ENCODE assay signal across 1 cellular context in the genomic region with DNA sequence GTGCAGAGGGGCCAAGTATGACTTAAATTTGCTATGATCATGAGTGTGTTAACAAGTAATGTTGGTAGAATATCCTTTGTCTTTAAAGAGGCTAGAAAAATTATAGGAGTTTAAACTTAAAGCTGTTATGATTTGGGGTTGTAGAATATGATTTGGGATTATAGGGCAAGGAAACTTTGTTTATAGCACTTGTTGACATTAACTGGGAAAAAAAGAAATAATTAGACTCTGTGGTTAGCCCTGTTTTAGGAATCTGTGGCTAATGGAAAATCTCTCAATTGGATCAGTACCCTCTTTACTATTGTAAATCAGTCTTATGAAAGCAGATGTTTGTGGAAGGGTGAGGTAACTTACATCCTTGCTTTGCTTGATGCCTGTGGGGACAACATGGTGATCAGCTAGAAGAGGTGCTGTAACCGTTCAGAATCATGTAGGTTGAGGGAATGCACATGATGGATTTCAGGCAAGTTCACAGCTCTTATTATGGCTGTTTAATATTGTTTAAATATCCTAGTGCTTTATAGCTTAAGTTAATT.
TF ChIP-seq lines count a peak whose summit lies in the region.

No MANE protein-coding gene starts in this region.

TF ChIP-seq in GM23338, 12 proteins besides CTCF, POLR2A, EP300 and RAD21:
- TF ChIP-seq, protein P1, sequence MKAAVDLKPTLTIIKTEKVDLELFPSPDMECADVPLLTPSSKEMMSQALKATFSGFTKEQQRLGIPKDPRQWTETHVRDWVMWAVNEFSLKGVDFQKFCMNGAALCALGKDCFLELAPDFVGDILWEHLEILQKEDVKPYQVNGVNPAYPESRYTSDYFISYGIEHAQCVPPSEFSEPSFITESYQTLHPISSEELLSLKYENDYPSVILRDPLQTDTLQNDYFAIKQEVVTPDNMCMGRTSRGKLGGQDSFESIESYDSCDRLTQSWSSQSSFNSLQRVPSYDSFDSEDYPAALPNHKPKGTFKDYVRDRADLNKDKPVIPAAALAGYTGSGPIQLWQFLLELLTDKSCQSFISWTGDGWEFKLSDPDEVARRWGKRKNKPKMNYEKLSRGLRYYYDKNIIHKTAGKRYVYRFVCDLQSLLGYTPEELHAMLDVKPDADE (IDR thresholded peaks at IDR 0.05): no peak
- TF ChIP-seq NANOG (IDR thresholded peaks at IDR 0.05; ENCODE audit: borderline replicate concordance) (no peak), CREB1 (CRISPR knock-in tag; IDR thresholded peaks at IDR 0.05; ENCODE audit: low read depth) (no peak), JUNB (IDR thresholded peaks at IDR 0.05; ENCODE audit: unreplicated experiment) (no peak), STAT1 (IDR thresholded peaks at IDR 0.05; ENCODE audit: unreplicated experiment) (no peak), POLR2AphosphoS5 (IDR thresholded peaks at IDR 0.05; ENCODE audit: low read depth) (no peak), ZNF114 (CRISPR knock-in tag; IDR thresholded peaks at IDR 0.05) (no peak), ZNF331 (CRISPR knock-in tag; IDR thresholded peaks at IDR 0.05; ENCODE audit: low read depth) (no peak), EZH2phosphoT487 (IDR thresholded peaks at IDR 0.05; ENCODE audit: unreplicated experiment) (no peak), EZH2 (IDR thresholded peaks at IDR 0.05; ENCODE audit: low read depth, unreplicated experiment) (no peak)
- TF ChIP-seq, protein P2, sequence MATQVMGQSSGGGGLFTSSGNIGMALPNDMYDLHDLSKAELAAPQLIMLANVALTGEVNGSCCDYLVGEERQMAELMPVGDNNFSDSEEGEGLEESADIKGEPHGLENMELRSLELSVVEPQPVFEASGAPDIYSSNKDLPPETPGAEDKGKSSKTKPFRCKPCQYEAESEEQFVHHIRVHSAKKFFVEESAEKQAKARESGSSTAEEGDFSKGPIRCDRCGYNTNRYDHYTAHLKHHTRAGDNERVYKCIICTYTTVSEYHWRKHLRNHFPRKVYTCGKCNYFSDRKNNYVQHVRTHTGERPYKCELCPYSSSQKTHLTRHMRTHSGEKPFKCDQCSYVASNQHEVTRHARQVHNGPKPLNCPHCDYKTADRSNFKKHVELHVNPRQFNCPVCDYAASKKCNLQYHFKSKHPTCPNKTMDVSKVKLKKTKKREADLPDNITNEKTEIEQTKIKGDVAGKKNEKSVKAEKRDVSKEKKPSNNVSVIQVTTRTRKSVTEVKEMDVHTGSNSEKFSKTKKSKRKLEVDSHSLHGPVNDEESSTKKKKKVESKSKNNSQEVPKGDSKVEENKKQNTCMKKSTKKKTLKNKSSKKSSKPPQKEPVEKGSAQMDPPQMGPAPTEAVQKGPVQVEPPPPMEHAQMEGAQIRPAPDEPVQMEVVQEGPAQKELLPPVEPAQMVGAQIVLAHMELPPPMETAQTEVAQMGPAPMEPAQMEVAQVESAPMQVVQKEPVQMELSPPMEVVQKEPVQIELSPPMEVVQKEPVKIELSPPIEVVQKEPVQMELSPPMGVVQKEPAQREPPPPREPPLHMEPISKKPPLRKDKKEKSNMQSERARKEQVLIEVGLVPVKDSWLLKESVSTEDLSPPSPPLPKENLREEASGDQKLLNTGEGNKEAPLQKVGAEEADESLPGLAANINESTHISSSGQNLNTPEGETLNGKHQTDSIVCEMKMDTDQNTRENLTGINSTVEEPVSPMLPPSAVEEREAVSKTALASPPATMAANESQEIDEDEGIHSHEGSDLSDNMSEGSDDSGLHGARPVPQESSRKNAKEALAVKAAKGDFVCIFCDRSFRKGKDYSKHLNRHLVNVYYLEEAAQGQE (IDR thresholded peaks at IDR 0.05; ENCODE audit: unreplicated experiment): no peak
- TF ChIP-seq, protein P3, sequence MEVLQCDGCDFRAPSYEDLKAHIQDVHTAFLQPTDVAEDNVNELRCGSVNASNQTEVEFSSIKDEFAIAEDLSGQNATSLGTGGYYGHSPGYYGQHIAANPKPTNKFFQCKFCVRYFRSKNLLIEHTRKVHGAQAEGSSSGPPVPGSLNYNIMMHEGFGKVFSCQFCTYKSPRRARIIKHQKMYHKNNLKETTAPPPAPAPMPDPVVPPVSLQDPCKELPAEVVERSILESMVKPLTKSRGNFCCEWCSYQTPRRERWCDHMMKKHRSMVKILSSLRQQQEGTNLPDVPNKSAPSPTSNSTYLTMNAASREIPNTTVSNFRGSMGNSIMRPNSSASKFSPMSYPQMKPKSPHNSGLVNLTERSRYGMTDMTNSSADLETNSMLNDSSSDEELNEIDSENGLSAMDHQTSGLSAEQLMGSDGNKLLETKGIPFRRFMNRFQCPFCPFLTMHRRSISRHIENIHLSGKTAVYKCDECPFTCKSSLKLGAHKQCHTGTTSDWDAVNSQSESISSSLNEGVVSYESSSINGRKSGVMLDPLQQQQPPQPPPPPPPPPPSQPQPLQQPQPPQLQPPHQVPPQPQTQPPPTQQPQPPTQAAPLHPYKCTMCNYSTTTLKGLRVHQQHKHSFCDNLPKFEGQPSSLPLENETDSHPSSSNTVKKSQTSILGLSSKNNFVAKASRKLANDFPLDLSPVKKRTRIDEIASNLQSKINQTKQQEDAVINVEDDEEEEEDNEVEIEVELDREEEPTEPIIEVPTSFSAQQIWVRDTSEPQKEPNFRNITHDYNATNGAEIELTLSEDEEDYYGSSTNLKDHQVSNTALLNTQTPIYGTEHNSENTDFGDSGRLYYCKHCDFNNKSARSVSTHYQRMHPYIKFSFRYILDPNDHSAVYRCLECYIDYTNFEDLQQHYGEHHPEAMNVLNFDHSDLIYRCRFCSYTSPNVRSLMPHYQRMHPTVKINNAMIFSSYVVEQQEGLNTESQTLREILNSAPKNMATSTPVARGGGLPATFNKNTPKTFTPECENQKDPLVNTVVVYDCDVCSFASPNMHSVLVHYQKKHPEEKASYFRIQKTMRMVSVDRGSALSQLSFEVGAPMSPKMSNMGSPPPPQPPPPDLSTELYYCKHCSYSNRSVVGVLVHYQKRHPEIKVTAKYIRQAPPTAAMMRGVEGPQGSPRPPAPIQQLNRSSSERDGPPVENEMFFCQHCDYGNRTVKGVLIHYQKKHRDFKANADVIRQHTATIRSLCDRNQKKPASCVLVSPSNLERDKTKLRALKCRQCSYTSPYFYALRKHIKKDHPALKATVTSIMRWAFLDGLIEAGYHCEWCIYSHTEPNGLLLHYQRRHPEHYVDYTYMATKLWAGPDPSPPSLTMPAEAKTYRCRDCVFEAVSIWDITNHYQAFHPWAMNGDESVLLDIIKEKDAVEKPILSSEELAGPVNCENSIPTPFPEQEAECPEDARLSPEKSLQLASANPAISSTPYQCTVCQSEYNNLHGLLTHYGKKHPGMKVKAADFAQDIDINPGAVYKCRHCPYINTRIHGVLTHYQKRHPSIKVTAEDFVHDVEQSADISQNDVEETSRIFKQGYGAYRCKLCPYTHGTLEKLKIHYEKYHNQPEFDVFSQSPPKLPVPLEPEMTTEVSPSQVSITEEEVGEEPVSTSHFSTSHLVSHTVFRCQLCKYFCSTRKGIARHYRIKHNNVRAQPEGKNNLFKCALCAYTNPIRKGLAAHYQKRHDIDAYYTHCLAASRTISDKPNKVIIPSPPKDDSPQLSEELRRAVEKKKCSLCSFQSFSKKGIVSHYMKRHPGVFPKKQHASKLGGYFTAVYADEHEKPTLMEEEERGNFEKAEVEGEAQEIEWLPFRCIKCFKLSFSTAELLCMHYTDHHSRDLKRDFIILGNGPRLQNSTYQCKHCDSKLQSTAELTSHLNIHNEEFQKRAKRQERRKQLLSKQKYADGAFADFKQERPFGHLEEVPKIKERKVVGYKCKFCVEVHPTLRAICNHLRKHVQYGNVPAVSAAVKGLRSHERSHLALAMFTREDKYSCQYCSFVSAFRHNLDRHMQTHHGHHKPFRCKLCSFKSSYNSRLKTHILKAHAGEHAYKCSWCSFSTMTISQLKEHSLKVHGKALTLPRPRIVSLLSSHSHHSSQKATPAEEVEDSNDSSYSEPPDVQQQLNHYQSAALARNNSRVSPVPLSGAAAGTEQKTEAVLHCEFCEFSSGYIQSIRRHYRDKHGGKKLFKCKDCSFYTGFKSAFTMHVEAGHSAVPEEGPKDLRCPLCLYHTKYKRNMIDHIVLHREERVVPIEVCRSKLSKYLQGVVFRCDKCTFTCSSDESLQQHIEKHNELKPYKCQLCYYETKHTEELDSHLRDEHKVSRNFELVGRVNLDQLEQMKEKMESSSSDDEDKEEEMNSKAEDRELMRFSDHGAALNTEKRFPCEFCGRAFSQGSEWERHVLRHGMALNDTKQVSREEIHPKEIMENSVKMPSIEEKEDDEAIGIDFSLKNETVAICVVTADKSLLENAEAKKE (CRISPR knock-in tag; IDR thresholded peaks at IDR 0.05): no peak
